Comparison of ENCODE assay signal across 18 cellular contexts in the genomic region with DNA sequence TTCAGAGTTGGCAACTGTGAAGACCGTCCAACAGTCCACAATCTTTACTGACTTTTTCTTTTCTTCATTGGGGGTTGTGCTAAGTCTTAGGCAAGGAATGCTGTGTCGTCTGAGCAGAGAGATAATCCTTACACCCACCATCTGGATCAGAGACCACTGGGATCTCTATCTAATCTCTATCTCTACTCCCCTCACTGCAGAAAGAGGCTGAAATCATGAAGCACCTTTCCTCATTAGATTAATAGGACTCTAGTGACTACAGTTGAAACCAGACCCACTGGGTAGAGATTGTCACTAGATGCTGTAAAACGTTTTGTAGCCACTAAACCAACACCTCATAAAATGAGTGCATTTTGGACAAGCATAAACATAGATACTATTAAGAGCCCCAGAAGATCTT.
A peak's percentile ranks its signal among the peaks of the same experiment; 100 is the strongest.
DNase-seq lines count a peak whose midpoint lies in the region; ATAC-seq and TF ChIP-seq lines count a peak whose summit lies in the region.
"Had no signal": no experiment of that assay in that cellular context is flagged by ENCODE, and none has a peak within 500 bp of the region (broad histone marks: within the 10 kb centered on the region; RNA-seq: fewer than 3 reads in every experiment).

No MANE protein-coding gene starts in this region.

- no peaks in the 10 kb centered on the region for H3K9me3 Mint-ChIP-seq in activated CD8-positive, alpha-beta T cell treated with anti-CD3 and anti-CD28 coated beads for 36 hours

- H3K36me3 ChIP-seq in right atrium auricular region: no peaks in the 10 kb centered on the region
- no peaks in the 10 kb centered on the region for H3K36me3 ChIP-seq in neural cell (ENCODE audit: insufficient read depth, low read length)
- H3K36me3 ChIP-seq: BLaER1 treated with 17β-estradiol and CSF1 and Interleukin-3, amounts not matched to agents 10 nM and 100 nM; HAP-1 had no signal

- ATAC-seq in Right ventricle myocardium inferior (peak; percentile 11), HG03378 (IDR thresholded peaks at IDR 0.05; ENCODE audit: unreplicated experiment) (no peak)
- no peak for ATAC-seq in activated CD8-positive, alpha-beta T cell treated with anti-CD3 and anti-CD28 coated beads for 36 hours

- peak overlapping the region; percentile 25 for H2AFZ ChIP-seq in neural cell (ENCODE audit: low read depth, low read length)

- no peak overlapping the region for H3K27ac ChIP-seq in right atrium auricular region
- H3K27ac ChIP-seq in neural cell (ENCODE audit: low read length): peak overlapping the region; percentile 85
- H3K27ac ChIP-seq: 22Rv1; BLaER1 treated with 17β-estradiol and CSF1 and Interleukin-3, amounts not matched to agents 10 nM and 100 nM had no signal

- H3K36me3 Mint-ChIP-seq in activated CD8-positive, alpha-beta T cell treated with anti-CD3 and anti-CD28 coated beads for 36 hours (ENCODE audit: low read depth): no peaks in the 10 kb centered on the region
- H3K36me3 Mint-ChIP-seq: CD4-positive, CD25-positive, alpha-beta regulatory T cell had no signal

- no peaks in the 10 kb centered on the region for H3K4me1 Mint-ChIP-seq in activated CD8-positive, alpha-beta T cell treated with anti-CD3 and anti-CD28 coated beads for 36 hours (ENCODE audit: low read depth)
- H3K4me1 Mint-ChIP-seq: CD4-positive, CD25-positive, alpha-beta regulatory T cell had no signal

- H3K9ac ChIP-seq in neural cell (ENCODE audit: low read length): peak overlapping the region; percentile 44
- H3K9ac ChIP-seq: BLaER1 treated with 17β-estradiol and CSF1 and Interleukin-3, amounts not matched to agents 10 nM and 100 nM had no signal

- H3K4me2 ChIP-seq in neural cell (ENCODE audit: low read length): peak overlapping the region; percentile 45
- H3K4me2 ChIP-seq: BLaER1 treated with 17β-estradiol and CSF1 and Interleukin-3, amounts not matched to agents 10 nM and 100 nM had no signal

- peaks cover 4% of the 10 kb centered on the region for H3K27me3 Mint-ChIP-seq in activated CD8-positive, alpha-beta T cell treated with anti-CD3 and anti-CD28 coated beads for 36 hours
- H3K27me3 Mint-ChIP-seq: CD4-positive, CD25-positive, alpha-beta regulatory T cell had no signal

- H3K9me2 ChIP-seq in neural cell (ENCODE audit: insufficient read depth, low read length): no peaks in the 10 kb centered on the region

- DNase-seq in Right ventricle myocardium inferior (ENCODE audit: missing footprints): no peak
- no peak for DNase-seq in right atrium auricular region (ENCODE audit: low spot score)
- peak; percentile 21 for DNase-seq in SK-N-DZ (ENCODE audit: low spot score)
- DNase-seq in activated CD8-positive, alpha-beta T cell treated with anti-CD3 and anti-CD28 coated beads for 36 hours: no peak
- DNase-seq in AG08396 (ENCODE audit: low spot score): no peak
- DNase-seq in RPMI8226: no peak
- DNase-seq: Calu3; CD4-positive, CD25-positive, alpha-beta regulatory T cell; DMS153; DND-41; GDM1; IMR-90; KBM-7 had no signal

- H4K20me1 ChIP-seq in neural cell (ENCODE audit: insufficient read depth): no peaks in the 10 kb centered on the region
- H4K20me1 ChIP-seq: BLaER1 treated with 17β-estradiol and CSF1 and Interleukin-3, amounts not matched to agents 10 nM and 100 nM had no signal

- POLR2A ChIA-PET in activated CD8-positive, alpha-beta T cell treated with anti-CD3 and anti-CD28 coated beads for 36 hours (lab: Charles Lee): no interaction called here

- no peak for TF ChIP-seq CTCF in right atrium auricular region (IDR thresholded peaks at IDR 0.05)
- TF ChIP-seq CTCF in neural cell (IDR thresholded peaks at IDR 0.05; ENCODE audit: poor library complexity, severe bottlenecking): no peak
- no peak for TF ChIP-seq CTCF in activated CD8-positive, alpha-beta T cell treated with anti-CD3 and anti-CD28 coated beads for 36 hours (IDR thresholded peaks at IDR 0.05)

- TF ChIP-seq RAD21 in neural cell (conservative IDR thresholded peaks at IDR 0.05): no peak

- CTCF ChIA-PET in activated CD8-positive, alpha-beta T cell treated with anti-CD3 and anti-CD28 coated beads for 36 hours (lab: Charles Lee): no interaction called here

- peaks cover 4% of the 10 kb centered on the region for H3F3A ChIP-seq in neural cell (ENCODE audit: insufficient read depth, low read length, poor library complexity, severe bottlenecking)

- H3K4me3 ChIP-seq in right atrium auricular region (no peak overlapping the region), neural cell (ENCODE audit: low read length) (peak overlapping the region; percentile 18)
- H3K4me3 ChIP-seq: BLaER1 treated with 17β-estradiol and CSF1 and Interleukin-3, amounts not matched to agents 10 nM and 100 nM; HAP-1 had no signal

- H3K27me3 ChIP-seq in right atrium auricular region (no peaks in the 10 kb centered on the region), neural cell (ENCODE audit: insufficient read depth, low read depth, low read length) (no peaks in the 10 kb centered on the region)
- H3K27me3 ChIP-seq: BLaER1 treated with 17β-estradiol and CSF1 and Interleukin-3, amounts not matched to agents 10 nM and 100 nM had no signal

- H3K4me3 Mint-ChIP-seq in activated CD8-positive, alpha-beta T cell treated with anti-CD3 and anti-CD28 coated beads for 36 hours: no peak overlapping the region
- H3K4me3 Mint-ChIP-seq: CD4-positive, CD25-positive, alpha-beta regulatory T cell had no signal

- no peak for TF ChIP-seq EP300 in neural cell (conservative IDR thresholded peaks at IDR 0.05; ENCODE audit: poor library complexity, severe bottlenecking)

- intact Hi-C loops in Right ventricle myocardium inferior (cut with DNase I): no loop called here
- intact Hi-C loops in activated CD8-positive, alpha-beta T cell treated with anti-CD3 and anti-CD28 coated beads for 36 hours (cut with micrococcal nuclease): no loop called here

- H3K9me3 ChIP-seq in right atrium auricular region (peaks cover 0 to 7% of the 10 kb centered on the region in 2 donors), neural cell (ENCODE audit: low read length) (no peaks in the 10 kb centered on the region)
- H3K9me3 ChIP-seq: BLaER1 treated with 17β-estradiol and CSF1 and Interleukin-3, amounts not matched to agents 10 nM and 100 nM; HAP-1 had no signal

- peaks cover 0 to 18% of the 10 kb centered on the region in 2 donors for H3K4me1 ChIP-seq in right atrium auricular region
- H3K4me1 ChIP-seq: HAP-1 had no signal

- no peaks in the 10 kb centered on the region for H3K79me2 ChIP-seq in neural cell (replicated peaks; ENCODE audit: insufficient read depth, low read length)

- H3K27ac Mint-ChIP-seq in activated CD8-positive, alpha-beta T cell treated with anti-CD3 and anti-CD28 coated beads for 36 hours: no peak overlapping the region

TF ChIP-seq in neural cell, 6 proteins besides CTCF, POLR2A, EP300 and RAD21:
- TF ChIP-seq MXI1 (conservative IDR thresholded peaks at IDR 0.05; ENCODE audit: poor library complexity, severe bottlenecking): no peak
- TF ChIP-seq, protein P1, sequence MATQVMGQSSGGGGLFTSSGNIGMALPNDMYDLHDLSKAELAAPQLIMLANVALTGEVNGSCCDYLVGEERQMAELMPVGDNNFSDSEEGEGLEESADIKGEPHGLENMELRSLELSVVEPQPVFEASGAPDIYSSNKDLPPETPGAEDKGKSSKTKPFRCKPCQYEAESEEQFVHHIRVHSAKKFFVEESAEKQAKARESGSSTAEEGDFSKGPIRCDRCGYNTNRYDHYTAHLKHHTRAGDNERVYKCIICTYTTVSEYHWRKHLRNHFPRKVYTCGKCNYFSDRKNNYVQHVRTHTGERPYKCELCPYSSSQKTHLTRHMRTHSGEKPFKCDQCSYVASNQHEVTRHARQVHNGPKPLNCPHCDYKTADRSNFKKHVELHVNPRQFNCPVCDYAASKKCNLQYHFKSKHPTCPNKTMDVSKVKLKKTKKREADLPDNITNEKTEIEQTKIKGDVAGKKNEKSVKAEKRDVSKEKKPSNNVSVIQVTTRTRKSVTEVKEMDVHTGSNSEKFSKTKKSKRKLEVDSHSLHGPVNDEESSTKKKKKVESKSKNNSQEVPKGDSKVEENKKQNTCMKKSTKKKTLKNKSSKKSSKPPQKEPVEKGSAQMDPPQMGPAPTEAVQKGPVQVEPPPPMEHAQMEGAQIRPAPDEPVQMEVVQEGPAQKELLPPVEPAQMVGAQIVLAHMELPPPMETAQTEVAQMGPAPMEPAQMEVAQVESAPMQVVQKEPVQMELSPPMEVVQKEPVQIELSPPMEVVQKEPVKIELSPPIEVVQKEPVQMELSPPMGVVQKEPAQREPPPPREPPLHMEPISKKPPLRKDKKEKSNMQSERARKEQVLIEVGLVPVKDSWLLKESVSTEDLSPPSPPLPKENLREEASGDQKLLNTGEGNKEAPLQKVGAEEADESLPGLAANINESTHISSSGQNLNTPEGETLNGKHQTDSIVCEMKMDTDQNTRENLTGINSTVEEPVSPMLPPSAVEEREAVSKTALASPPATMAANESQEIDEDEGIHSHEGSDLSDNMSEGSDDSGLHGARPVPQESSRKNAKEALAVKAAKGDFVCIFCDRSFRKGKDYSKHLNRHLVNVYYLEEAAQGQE (IDR thresholded peaks at IDR 0.05; ENCODE audit: borderline replicate concordance): no peak
- TF ChIP-seq EZH2 (IDR thresholded peaks at IDR 0.05; ENCODE audit: borderline replicate concordance, insufficient read depth, low read length, poor library complexity, severe bottlenecking): no peak
- no peak for TF ChIP-seq TAF1 (IDR thresholded peaks at IDR 0.05; ENCODE audit: low read depth)
- no peak for TF ChIP-seq POLR2AphosphoS5 (IDR thresholded peaks at IDR 0.05)
